In the genomic region with DNA sequence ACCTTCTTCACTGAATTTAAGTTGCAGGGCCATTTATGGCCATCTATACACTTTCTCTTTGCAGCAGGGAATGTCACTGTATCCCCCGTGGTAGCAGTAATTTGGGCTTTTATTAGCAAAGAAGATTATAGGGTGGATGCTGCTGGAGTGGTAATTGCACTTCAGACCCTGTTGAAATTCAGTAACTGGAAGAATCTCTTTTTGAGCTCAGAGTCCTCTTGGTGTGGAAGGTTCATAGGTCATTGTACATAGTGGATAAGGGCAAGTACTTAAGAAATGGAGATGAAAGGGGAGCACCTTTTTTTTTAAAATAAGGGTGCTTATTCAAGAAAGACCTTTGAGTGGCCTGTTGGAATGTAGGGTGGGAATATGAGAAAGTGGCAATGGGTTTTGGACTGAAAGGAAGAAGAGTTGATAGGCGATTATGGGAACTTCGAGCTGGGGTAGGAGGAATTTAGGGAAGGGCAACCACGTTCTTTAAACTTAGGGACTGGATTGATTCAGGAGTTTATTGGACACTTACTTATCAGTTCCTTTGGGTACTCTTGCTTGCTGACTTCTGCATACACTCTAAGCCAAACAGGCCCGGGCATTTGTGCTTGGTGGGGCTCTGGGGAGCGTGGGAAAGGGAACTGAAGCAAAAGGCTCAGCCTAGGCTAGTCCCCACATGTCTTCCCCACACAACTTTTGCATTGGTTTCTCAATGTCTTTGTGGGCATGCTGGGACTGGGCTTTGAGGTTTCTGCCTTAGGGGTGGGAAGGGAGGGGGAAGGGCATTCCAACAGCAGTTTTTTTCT, we compare ENCODE assay signal across 8 cellular contexts. TPM values are rescaled to one million over a fixed set of nuclear protein-coding genes. Genes with fewer than 3 reads are reported as not detected.
DNase-seq lines count a peak whose midpoint lies in the region; ATAC-seq, FAIRE-seq and TF ChIP-seq lines count a peak whose summit lies in the region.

No MANE protein-coding gene starts in this region.

- WGBS in K562 (ENCODE audit: insufficient coverage, low coverage, missing lambda C conversion rate) = 77% methylated on average over 6 of the region's 6 CpGs

- peak; percentile 72 for DNase-seq in ELF-1 (ENCODE audit: low read depth, low spot score)
- no peak for DNase-seq in K562 (ENCODE audit: extremely low read depth in 1 of 4, low spot score in 3 of 4)
- no peak for DNase-seq in mesothelial cell of epicardium (ENCODE audit: low spot score in 2 of 2, unreplicated experiment in 2 of 2)
- DNase-seq in NCI-H2107 (lab: John Stamatoyannopoulos, UW) = no peak
- DNase-seq in epidermal melanocyte (ENCODE audit: insufficient read length, low spot score) = no peak
- no peak for DNase-seq in effector CD4-positive, alpha-beta T cell
- DNase-seq in posterior vena cava (ENCODE audit: low spot score) = no peak

- H3K9me1 ChIP-seq in K562 (ENCODE audit: control insufficient read depth, insufficient read depth, low read length) = no peaks in the 10 kb centered on the region

- in situ Hi-C loops in K562 (cut with MboI) = no loop called here

- H3K9ac ChIP-seq in K562 (ENCODE audit: insufficient read depth in 1 of 2, low read depth in 2 of 2, low read length in 2 of 2) = no peak overlapping the region

- ATAC-seq in HG03045 (IDR thresholded peaks at IDR 0.05; ENCODE audit: unreplicated experiment) (peak; percentile 36), K562 (peak; percentile 17; the same call in 2 of the 3 replicates)

- TF ChIP-seq RAD21 in K562 (CRISPR knock-in tag; conservative IDR thresholded peaks at IDR 0.05 in 1 of 2, IDR thresholded peaks at IDR 0.05 in 1 of 2) = no peak

- H2AFZ ChIP-seq in K562 (ENCODE audit: low read depth, low read length) = no peak overlapping the region

- H3K36me3 ChIP-seq in K562 (ENCODE audit: control insufficient read depth, insufficient read depth, low read length) = peaks cover 8% of the 10 kb centered on the region

- no peak overlapping the region for H3K27ac ChIP-seq in K562 (ENCODE audit: extremely low read depth, low read depth, low read length)

- TF ChIP-seq CTCF in K562 (IDR thresholded peaks at IDR 0.05 in 2 of 3, conservative IDR thresholded peaks at IDR 0.05 in 1 of 3; ENCODE audit: insufficient read depth in 2 of 3, low read depth in 1 of 3, low read length in 3 of 3) (no peak), mesothelial cell of epicardium (IDR thresholded peaks at IDR 0.05; ENCODE audit: unreplicated experiment) (no peak)

- H3K27me3 ChIP-seq in K562 (ENCODE audit: control insufficient read depth in 2 of 2, insufficient read depth in 2 of 2, low read length in 2 of 2) = no peaks in the 10 kb centered on the region

- H3K27ac Mint-ChIP-seq in mesothelial cell of epicardium = peak overlapping the region; percentile 91

- H3K4me3 ChIP-seq in K562 = no peak overlapping the region

- no peak for FAIRE-seq in K562 (lab: Jason Lieb, UNC)

- peaks cover 80% of the 10 kb centered on the region for H3K79me2 ChIP-seq in K562 (ENCODE audit: control insufficient read depth, insufficient read depth, low read length)

- no peaks in the 10 kb centered on the region for H3K27me3 Mint-ChIP-seq in mesothelial cell of epicardium (ENCODE audit: low read depth)

- CTCF ChIA-PET in K562 (lab: Yijun Ruan, JAX; ENCODE audit: low intra/inter-chr PET ratio) = no interaction called here

- H4K20me1 ChIP-seq in K562 (replicated peaks; ENCODE audit: control insufficient read depth, insufficient read depth, low read length) = 0 out of 2 replicates have a peak, but pooled peaks cover 3% of the 10 kb centered on the region

- no peaks in the 10 kb centered on the region for H3K9me3 Mint-ChIP-seq in mesothelial cell of epicardium

- no peak for TF ChIP-seq POLR2A in K562 (conservative IDR thresholded peaks at IDR 0.05)

- intact Hi-C loops in K562 (cut with micrococcal nuclease) = no loop called here
- intact Hi-C loops in posterior vena cava (cut with DNase I) = no loop called here

- no peaks in the 10 kb centered on the region for H3K9me3 ChIP-seq in K562 (replicated peaks; ENCODE audit: control insufficient read depth, insufficient read depth, low read depth, low read length)

- H3K36me3 Mint-ChIP-seq in mesothelial cell of epicardium = peaks cover 21% of the 10 kb centered on the region

- no peak for TF ChIP-seq EP300 in K562 (IDR thresholded peaks at IDR 0.05; ENCODE audit: low read length)

- no peak overlapping the region for H3K4me3 Mint-ChIP-seq in mesothelial cell of epicardium

- no TSS peak for BruUV-seq in K562 (replicated peaks; lab: Mats Ljungman, UMichigan)

- no peak overlapping the region for H3K4me2 ChIP-seq in K562 (ENCODE audit: insufficient read depth, low read length)

- H3K4me1 ChIP-seq in K562 (replicated peaks in 1 of 2; ENCODE audit: control insufficient read depth in 2 of 2, insufficient read depth in 2 of 2, low read length in 2 of 2) = peaks cover 6 to 11% of the 10 kb centered on the region in 2 experiments

- POLR2A ChIA-PET in K562 (lab: Yijun Ruan, JAX) = interaction anchor here (0.7 to 1.6 kb wide), 4 partner anchors 9 to 30 kb away, joined by 3 to 4 read pairs (median 3); a partner anchor contains a TSS

- peaks cover 41% of the 10 kb centered on the region for H3K4me1 Mint-ChIP-seq in mesothelial cell of epicardium

RNA-seq across cellular contexts. Expression of a gene that starts 26.5 kb away (rescaled TPM):
- 231 and 262 TPM in 2 replicates for total RNA-seq in K562 (2011; cell fraction: chromatin; rRNA removed; ENCODE audit: low replicate concordance)
- 84.4 and 84.7 TPM in 2 replicates for total RNA-seq in K562 (2011; cell fraction: nucleolus; rRNA removed)
- 126 and 154 TPM in 2 replicates for total RNA-seq in K562 (2011; cell fraction: nucleoplasm; rRNA removed)
- total RNA-seq in K562 (2014; rRNA removed) (38.2 and 48.9 TPM in 2 replicates), K562 (2014; rRNA removed; fragmentation: Illumina TruSeq; extraction: Trizol) (37.4 and 41.7 TPM in 2 replicates), K562 (2015; rRNA removed; fragmentation: Illumina TruSeq; extraction: Trizol) (41.5 and 43.3 TPM in 2 replicates), K562 (2021) (55.0 and 59.4 TPM in 2 replicates), mesothelial cell of epicardium (234 to 250 TPM (median 238 TPM) in 3 replicates), posterior vena cava (100 to 1,000 TPM; 131 to 140 TPM)
- polyA plus RNA-seq in K562 (2011; rRNA removed) (74.0 and 84.2 TPM in 2 replicates), K562 (2014; fragmentation: Illumina TruSeq; extraction: Trizol) (47.2 and 54.9 TPM in 2 replicates), K562 (2014; fragmentation: Nextera tagmentation; extraction: Ambion mirVana) (10 to 100 TPM; 11.1 to 23.8 TPM), K562 (2014; rRNA removed) (33.6 and 36.8 TPM in 2 replicates)
- polyA plus RNA-seq in K562 (2011; cell fraction: cytosol; rRNA removed) = 57.8 and 67.2 TPM in 2 replicates
- 68.6 and 69.0 TPM in 2 replicates for polyA plus RNA-seq in K562 (2011; cell fraction: nucleus; rRNA removed)
- 35.7 and 45.2 TPM in 2 replicates for polyA plus RNA-seq in K562 (2012)
- polyA minus RNA-seq in K562 (2011; rRNA and poly(A)+ RNA removed) = 136 and 146 TPM in 2 replicates
- 61.1 and 105 TPM in 2 replicates for polyA minus RNA-seq in K562 (2011; cell fraction: cytosol; rRNA and poly(A)+ RNA removed)
- polyA minus RNA-seq in K562 (2011; cell fraction: nucleus; rRNA and poly(A)+ RNA removed) = 34.9 and 59.4 TPM in 2 replicates

RNA-seq across cellular contexts. Expression of a gene that starts 36.5 kb away (rescaled TPM):
- not detected in 2 replicates for total RNA-seq in K562 (2011; cell fraction: chromatin; rRNA removed; ENCODE audit: low replicate concordance)
- total RNA-seq in K562 (2011; cell fraction: nucleolus; rRNA removed) = not detected in 2 replicates
- not detected in 2 replicates for total RNA-seq in K562 (2011; cell fraction: nucleoplasm; rRNA removed)
- total RNA-seq in K562 (2014; rRNA removed) (not detected in 2 replicates), K562 (2014; rRNA removed; fragmentation: Illumina TruSeq; extraction: Trizol) (not detected in 2 replicates), K562 (2015; rRNA removed; fragmentation: Illumina TruSeq; extraction: Trizol) (not detected in 2 replicates), K562 (2021) (not detected in 2 replicates), mesothelial cell of epicardium (not detected in 3 replicates), posterior vena cava (not detected)
- polyA plus RNA-seq in K562 (2011; rRNA removed) (not detected in 2 replicates), K562 (2014; fragmentation: Illumina TruSeq; extraction: Trizol) (not detected in 2 replicates), K562 (2014; fragmentation: Nextera tagmentation; extraction: Ambion mirVana) (under 1 TPM in 1 of 2 experiments, not detected in 1; 0.06 TPM), K562 (2014; rRNA removed) (not detected in 2 replicates)
- polyA plus RNA-seq in K562 (2011; cell fraction: cytosol; rRNA removed) = not detected in 2 replicates
- polyA plus RNA-seq in K562 (2011; cell fraction: nucleus; rRNA removed) = not detected in 2 replicates
- polyA plus RNA-seq in K562 (2012) = 0.10 and 0.18 TPM in 2 replicates
- not detected in 2 replicates for polyA minus RNA-seq in K562 (2011; rRNA and poly(A)+ RNA removed)
- not detected in 2 replicates for polyA minus RNA-seq in K562 (2011; cell fraction: cytosol; rRNA and poly(A)+ RNA removed)
- not detected in 2 replicates for polyA minus RNA-seq in K562 (2011; cell fraction: nucleus; rRNA and poly(A)+ RNA removed)

RNA-seq across cellular contexts. Expression of a gene that starts 46.8 kb away (rescaled TPM):
- total RNA-seq in K562 (2011; cell fraction: chromatin; rRNA removed; ENCODE audit: low replicate concordance) = 83.6 and 114 TPM in 2 replicates
- total RNA-seq in K562 (2011; cell fraction: nucleolus; rRNA removed) = 79.0 and 105 TPM in 2 replicates
- 100 and 130 TPM in 2 replicates for total RNA-seq in K562 (2011; cell fraction: nucleoplasm; rRNA removed)
- 254 and 261 TPM in 2 replicates for total RNA-seq in K562 (2014; rRNA removed)
- 47.8 and 49.2 TPM in 2 replicates for total RNA-seq in K562 (2014; rRNA removed; fragmentation: Illumina TruSeq; extraction: Trizol)
- total RNA-seq in K562 (2015; rRNA removed; fragmentation: Illumina TruSeq; extraction: Trizol) = 118 and 136 TPM in 2 replicates
- 194 and 216 TPM in 2 replicates for total RNA-seq in K562 (2021)
- polyA plus RNA-seq in K562 (2011; rRNA removed) = 116 and 120 TPM in 2 replicates
- polyA plus RNA-seq in K562 (2011; cell fraction: cytosol; rRNA removed) = 130 and 220 TPM in 2 replicates
- 80.1 and 86.3 TPM in 2 replicates for polyA plus RNA-seq in K562 (2011; cell fraction: nucleus; rRNA removed)
- 164 and 181 TPM in 2 replicates for polyA plus RNA-seq in K562 (2012)
- 33.9 and 70.6 TPM in 2 replicates for polyA plus RNA-seq in K562 (2014; fragmentation: Illumina TruSeq; extraction: Trizol)
- 10 to 100 TPM; 16.6 to 39.5 TPM for polyA plus RNA-seq in K562 (2014; fragmentation: Nextera tagmentation; extraction: Ambion mirVana)
- polyA plus RNA-seq in K562 (2014; rRNA removed) = 278 and 299 TPM in 2 replicates
- 18.6 and 22.8 TPM in 2 replicates for polyA minus RNA-seq in K562 (2011; rRNA and poly(A)+ RNA removed)
- 22.3 and 25.8 TPM in 2 replicates for polyA minus RNA-seq in K562 (2011; cell fraction: cytosol; rRNA and poly(A)+ RNA removed)
- 33.8 and 45.2 TPM in 2 replicates for polyA minus RNA-seq in K562 (2011; cell fraction: nucleus; rRNA and poly(A)+ RNA removed)
- 152 to 158 TPM (median 156 TPM) in 3 replicates for total RNA-seq in mesothelial cell of epicardium
- total RNA-seq in posterior vena cava = 10 to 100 TPM; 61.8 to 74.3 TPM
